2 cellular contexts compared by ENCODE assay signal in genomic region chr12:52067081-52067374, GRCh38.
TF ChIP-seq lines count a peak whose summit lies in the region.

No MANE protein-coding gene starts in this region.

TF ChIP-seq in HepG2, 621 proteins besides CTCF, POLR2A, EP300 and RAD21:
- TF ChIP-seq ZNF687 (CRISPR knock-in tag; IDR thresholded peaks at IDR 0.05) (peak; percentile 23; the same call in 1 of the 2 replicates), ZNF75D (CRISPR knock-in tag; IDR thresholded peaks at IDR 0.05; ENCODE audit: borderline replicate concordance) (no peak), TBX2 (CRISPR knock-in tag; IDR thresholded peaks at IDR 0.05; ENCODE audit: borderline replicate concordance) (0 out of 2 replicates have a peak, but pooled peaks have one; percentile 28), ZNF367 (CRISPR knock-in tag; IDR thresholded peaks at IDR 0.05; ENCODE audit: borderline replicate concordance) (no peak)

TF ChIP-seq in H1, 55 proteins besides CTCF, POLR2A, EP300 and RAD21:
- TF ChIP-seq CHD2 (IDR thresholded peaks at IDR 0.05; ENCODE audit: low read length) (no peak), PHF8 (conservative IDR thresholded peaks at IDR 0.05; ENCODE audit: low read depth, low read length) (no peak), CREB1 (IDR thresholded peaks at IDR 0.05) (no peak), BACH1 (IDR thresholded peaks at IDR 0.05; ENCODE audit: low read length) (no peak), NRF1 (IDR thresholded peaks at IDR 0.05; ENCODE audit: low read depth, low read length) (no peak), TAF7 (optimal IDR thresholded peaks at IDR 0.05; ENCODE audit: borderline replicate concordance, low read depth, low read length) (no peak), KDM4A (IDR thresholded peaks at IDR 0.05; ENCODE audit: low read depth, low read length, severe bottlenecking) (no peak), GTF2F1 (IDR thresholded peaks at IDR 0.05; ENCODE audit: borderline replicate concordance, low read depth, low read length) (no peak), SP1 (IDR thresholded peaks at IDR 0.05; ENCODE audit: low read depth, low read length) (no peak), ASH2L (IDR thresholded peaks at IDR 0.05; ENCODE audit: low read length) (no peak), USF2 (IDR thresholded peaks at IDR 0.05; ENCODE audit: low read length) (no peak), POLR2AphosphoS5 (IDR thresholded peaks at IDR 0.05; ENCODE audit: low read depth, low read length) (no peak), MAX (IDR thresholded peaks at IDR 0.05) (no peak), BCL11A (IDR thresholded peaks at IDR 0.05; ENCODE audit: low read depth in 2 of 2, low read length in 2 of 2) (no peak), HDAC6 (IDR thresholded peaks at IDR 0.05; ENCODE audit: low read depth, low read length) (no peak), RBBP5 (IDR thresholded peaks at IDR 0.05; ENCODE audit: borderline replicate concordance, low read depth, low read length) (no peak), CHD1 (IDR thresholded peaks at IDR 0.05; ENCODE audit: low read depth, low read length) (no peak), GABPA (IDR thresholded peaks at IDR 0.05; ENCODE audit: borderline replicate concordance, insufficient read depth, low read length) (no peak), TBP (IDR thresholded peaks at IDR 0.05; ENCODE audit: low read depth, low read length) (no peak), SAP30 (IDR thresholded peaks at IDR 0.05; ENCODE audit: insufficient read depth, insufficient replicate concordance, low read length) (no peak)
